8 cellular contexts compared by ENCODE assay signal in genomic region chr11:46593550-46594382, GRCh38. TPM values are rescaled to one million over a fixed set of nuclear protein-coding genes. Genes with fewer than 3 reads are reported as not detected.
DNase-seq lines count a peak whose midpoint lies in the region; ATAC-seq and TF ChIP-seq lines count a peak whose summit lies in the region.

TSS of gene AMBRA1 (minus strand) at chr11:46594023. CDS start at chr11:46548380, 45,643 bp downstream.

- in situ Hi-C loops in astrocyte of the cerebellum (cut with HindIII; ENCODE audit: low sequenced_read_pairs): no loop called here

- H3K36me3 ChIP-seq in hepatocyte (replicated peaks; ENCODE audit: insufficient read depth, low read depth): no peaks in the 10 kb centered on the region
- H3K36me3 ChIP-seq in aorta (ENCODE audit: control insufficient read depth in 1 of 2, insufficient read depth in 2 of 2, low read length in 1 of 2): no peaks in the 10 kb centered on the region

- DNase-seq in NCI-H1930 (lab: John Stamatoyannopoulos, UW) (peak; percentile 85 to 87), T-helper 22 cell (ENCODE audit: low read depth) (peak; percentile 61), astrocyte of the cerebellum (ENCODE audit: low read depth) (peak; percentile 89), hepatocyte (ENCODE audit: low spot score) (peak; percentile 94), renal cortical epithelial cell (ENCODE audit: low read depth) (peak; percentile 89), aorta (peak; percentile 85 to 92)

- H3K9me3 ChIP-seq in hepatocyte (ENCODE audit: low read depth) (no peaks in the 10 kb centered on the region), aorta (ENCODE audit: control insufficient read depth, low read length) (no peaks in the 10 kb centered on the region)

- H2AFZ ChIP-seq in hepatocyte: peak within 1 kb of the TSS; percentile 96

- peak; percentile 79 for ATAC-seq in GM18502 (IDR thresholded peaks at IDR 0.05; ENCODE audit: poor library complexity, unreplicated experiment)
- ATAC-seq in HG02943 (IDR thresholded peaks at IDR 0.05; ENCODE audit: low read depth, unreplicated experiment): peak; percentile 59
- peak; percentile 95 for ATAC-seq in aorta (ENCODE audit: low FRiP score)

- H3K4me3 ChIP-seq in astrocyte of the cerebellum (ENCODE audit: low read depth, low read length) (peak within 1 kb of the TSS; percentile 91), hepatocyte (peak within 1 kb of the TSS; percentile 89), aorta (ENCODE audit: low read length in 2 of 2) (peak within 1 kb of the TSS; percentile 74 to 97)

- H3K27me3 ChIP-seq in hepatocyte (no peaks in the 10 kb centered on the region), aorta (ENCODE audit: control insufficient read depth in 1 of 2, insufficient read depth in 2 of 2, low read length in 1 of 2) (no peaks in the 10 kb centered on the region)

- no peaks in the 10 kb centered on the region for H3K9me2 ChIP-seq in hepatocyte (replicated peaks; ENCODE audit: insufficient read depth)

- H3K4me1 ChIP-seq in hepatocyte (ENCODE audit: insufficient read depth): peaks cover 17% of the 10 kb centered on the region
- H3K4me1 ChIP-seq in aorta (ENCODE audit: control insufficient read depth in 1 of 2, insufficient read depth in 2 of 2, low read length in 2 of 2): peaks cover 3% of the 10 kb centered on the region in 2 donors

- TF ChIP-seq CTCF in astrocyte of the cerebellum (IDR thresholded peaks at IDR 0.05; ENCODE audit: low read depth, low read length, missing control alignments) (no peak), hepatocyte (IDR thresholded peaks at IDR 0.05; ENCODE audit: poor library complexity) (no peak)

- intact Hi-C loops in aorta (cut with DNase I): no loop called here

- H4K20me1 ChIP-seq in hepatocyte (ENCODE audit: insufficient read depth, poor library complexity, severe bottlenecking): peaks cover 40% of the 10 kb centered on the region

- H3K79me2 ChIP-seq in hepatocyte: peaks cover 50% of the 10 kb centered on the region

- peak within 1 kb of the TSS; percentile 80 for H3K4me2 ChIP-seq in hepatocyte

- 3% methylated on average over 45 of the region's 54 CpGs for WGBS in hepatocyte (ENCODE audit: low lambda C conversion rate, missing lambda C conversion rate)
- 1% methylated on average over 54 of the region's 54 CpGs for WGBS in aorta, 2 donors

- H3K27ac ChIP-seq in hepatocyte: peak within 1 kb of the TSS; percentile 87
- peak within 1 kb of the TSS; percentile 4 to 20 for H3K27ac ChIP-seq in aorta (ENCODE audit: low read depth in 1 of 2, low read length in 2 of 2)

RNA-seq across cellular contexts. Expression of gene AMBRA1, which starts in this region (rescaled TPM):
- total RNA-seq in hepatocyte (19.1 and 31.2 TPM in 2 replicates), renal cortical epithelial cell (24.0 and 38.3 TPM in 2 replicates), aorta (10 to 100 TPM; 27.8 to 35.0 TPM)
- polyA plus RNA-seq in hepatocyte (7.2 and 8.3 TPM in 2 replicates), aorta (1 to 10 TPM; 2.6 to 5.8 TPM)

Comparison
In these comparisons a context has a peak if more than half of its experiments do, and no peak if none do; other contexts are left out.
1. Peak in every context shown above with its lines: DNase-seq, ATAC-seq, H3K4me3 ChIP-seq and H3K27ac ChIP-seq.